ENCODE assay signal across 28 cellular contexts in the genomic region with DNA sequence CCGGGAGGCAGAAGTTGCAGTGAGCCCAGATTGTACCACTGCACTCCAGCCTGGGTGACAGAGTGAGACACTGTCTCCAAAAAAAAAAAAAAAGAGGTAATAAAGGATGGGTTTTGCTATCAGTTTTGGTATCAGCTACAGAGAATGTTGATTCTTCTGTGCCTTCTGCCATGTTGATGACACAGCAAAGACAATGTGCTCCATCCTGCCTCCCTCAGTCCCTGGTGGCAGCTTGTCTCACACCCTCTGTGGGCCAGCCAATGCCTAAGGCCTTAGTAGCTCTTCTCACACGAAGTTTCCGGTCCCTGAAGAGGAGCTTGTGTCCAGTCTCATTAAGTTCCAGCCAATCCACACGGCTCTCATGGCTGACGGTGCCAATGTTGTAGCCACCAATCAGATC.
"Had no signal": no experiment of that assay in that cellular context is flagged by ENCODE, and none has a peak within 500 bp of the region (broad histone marks: within the 10 kb centered on the region; RNA-seq: fewer than 3 reads in every experiment).

No MANE protein-coding gene starts in this region.

- DNase-seq: activated B cell treated with CpG ODN at 0.5 μM for 24 hours; activated CD4-positive, alpha-beta T cell treated with anti-CD3 and anti-CD28 coated beads for 48 hours; activated CD4-positive, alpha-beta T cell treated with anti-CD3 and anti-CD28 coated beads, Interleukin-2, amount 50 U/mL, for 4 hours; activated CD4-positive, CD25-positive, alpha-beta regulatory T cell treated with anti-CD3 and anti-CD28 coated beads, Interleukin-2, amount 50 U/mL, for 72 hours; activated CD8-positive, alpha-beta T cell treated with anti-CD3 and anti-CD28 coated beads for 36 hours; activated effector memory CD4-positive, alpha-beta T cell treated with anti-CD3 and anti-CD28 coated beads, Interleukin-2, amount 50 U/mL, for 16 hours; activated naive CD4-positive, alpha-beta T cell; activated naive CD4-positive, alpha-beta T cell treated with anti-CD3 and anti-CD28 coated beads, Interleukin-2, amount 50 U/mL, for 16 hours; activated naive CD8-positive, alpha-beta T cell treated with anti-CD3 and anti-CD28 coated beads for 36 hours; activated T-cell treated with anti-CD3 and anti-CD28 coated beads, Interleukin-2, amount 50 U/mL, for 1 hour; activated T-cell treated with anti-CD3 and anti-CD28 coated beads, Interleukin-2, amount 50 U/mL, for 72 hours; amniotic stem cell; aorta; brain microvascular endothelial cell; central memory CD4-positive, alpha-beta T cell; NCI-H1092 treated with DMSO at 0.1 percent for 48 hours; NCI-H1417; NCI-H146; NCI-H187; NCI-H2029 treated with DMSO at 0.1 percent for 48 hours; NCI-H2171 treated with DMSO at 0.1 percent for 48 hours; NCI-H345; NCI-H526; NCI-H748 treated with DMSO at 0.1 percent for 48 hours; NK-92 treated with Interleukin-12 subunit alpha and Interleukin-12 subunit beta, amount 100 ng/mL, for 24 hours; PC-9 had no signal

- ATAC-seq: activated CD8-positive, alpha-beta T cell treated with anti-CD3 and anti-CD28 coated beads for 36 hours; activated T-cell treated with anti-CD3 and anti-CD28 coated beads, Interleukin-2, amount 50 U/mL, for 72 hours; activated T-helper 17 cell treated with anti-CD3 and anti-CD28 coated beads, Interleukin-2, amount 50 U/mL, for 72 hours; Right ventricle myocardium inferior had no signal
